Comparison of ENCODE assay signal across 8 cellular contexts in the genomic region with DNA sequence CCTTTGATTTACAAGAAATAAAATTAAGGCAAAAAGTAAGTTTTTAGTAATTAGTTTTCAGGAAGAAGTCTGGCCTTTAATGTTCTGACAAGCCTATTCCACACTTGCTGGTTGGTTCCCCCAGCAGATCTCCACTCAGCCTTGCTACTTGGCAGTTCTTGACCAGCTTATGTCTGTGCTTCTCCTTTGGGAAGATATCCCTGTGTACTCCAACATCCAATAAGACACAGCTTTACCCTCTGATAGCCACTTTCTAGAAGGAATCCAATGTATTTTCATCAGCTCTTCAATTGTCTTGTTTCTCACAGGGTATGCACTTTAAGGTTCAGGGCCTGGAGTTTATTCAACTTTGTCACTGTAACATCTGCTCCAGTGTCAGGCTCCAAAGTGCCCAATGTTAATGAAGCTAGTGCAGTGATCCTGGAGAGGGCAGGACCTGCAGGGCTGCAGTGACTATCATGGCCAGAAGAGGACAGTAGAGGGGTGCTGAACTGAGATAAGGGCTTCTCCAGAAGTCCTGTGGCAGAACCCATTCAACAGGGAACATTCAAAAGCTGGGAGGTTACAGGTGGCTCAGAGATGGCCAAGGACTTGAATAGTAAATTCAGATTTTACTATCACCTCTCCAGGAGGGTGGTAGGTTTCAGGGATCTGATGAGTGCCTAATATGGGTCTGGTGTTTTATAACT. TPM values are rescaled to one million over a fixed set of nuclear protein-coding genes. Genes with fewer than 3 reads are reported as not detected.
DNase-seq lines count a peak whose midpoint lies in the region; ATAC-seq lines count a peak whose summit lies in the region.

No MANE protein-coding gene starts in this region.

- intact Hi-C loops in Right ventricle myocardium superior (cut with DNase I) = no loop called here
- intact Hi-C loops in posterior vena cava (cut with DNase I) = no loop called here

- ATAC-seq in GM21423 (IDR thresholded peaks at IDR 0.05; ENCODE audit: unreplicated experiment) (peak; percentile 87), Right ventricle myocardium superior (ENCODE audit: poor library complexity) (peak; percentile 62)

- DNase-seq in DMS79 treated with DMSO at 0.1 percent for 48 hours (lab: John Stamatoyannopoulos, UW) (peak; percentile 70), HUDEP-2 (lab: John Stamatoyannopoulos, UW; ENCODE audit: unreplicated experiment in 76 of 76) (peak in 65 of 76 experiments; percentile 1 to 82 (median 47)), NOMO-1 (lab: John Stamatoyannopoulos, UW; ENCODE audit: unreplicated experiment in 2 of 2) (peak; percentile 43 to 58), Right ventricle myocardium superior (no peak), renal cortical epithelial cell (ENCODE audit: low read depth) (peak; percentile 51), posterior vena cava (ENCODE audit: low spot score) (no peak)
- DNase-seq in activated T-cell treated with anti-CD3 and anti-CD28 coated beads, Interleukin-2, amount 50 U/mL, for 48 hours = peak; percentile 66 to 68

RNA-seq across cellular contexts. Expression of gene JKAMP, which starts 22.9 kb away (rescaled TPM):
- total RNA-seq in Right ventricle myocardium superior (22.3 TPM), renal cortical epithelial cell (136 and 162 TPM in 2 replicates), posterior vena cava (10 to 100 TPM; 21.7 to 24.4 TPM)

RNA-seq across cellular contexts. Expression of gene L3HYPDH, which starts 23.0 kb away (rescaled TPM):
- 9.1 TPM for total RNA-seq in Right ventricle myocardium superior
- total RNA-seq in renal cortical epithelial cell = 35.6 and 57.3 TPM in 2 replicates
- total RNA-seq in posterior vena cava = 10 to 100 TPM; 30.2 to 36.3 TPM

RNA-seq across cellular contexts. Expression of gene GPR135, which starts 42.0 kb away (rescaled TPM):
- total RNA-seq in Right ventricle myocardium superior (1.4 TPM), renal cortical epithelial cell (1.2 and 5.7 TPM in 2 replicates), posterior vena cava (1 to 10 TPM; 7.5 to 8.1 TPM)

Comparison
In these comparisons a context has a peak if more than half of its experiments do, and no peak if none do; other contexts are left out.
1. DNase-seq: peak in DMS79 treated with DMSO at 0.1 percent for 48 hours (single experiment), HUDEP-2 (65 of 76), NOMO-1 (2 of 2), activated T-cell treated with anti-CD3 and anti-CD28 coated beads, Interleukin-2, amount 50 U/mL, for 48 hours (2 of 2) and renal cortical epithelial cell (single experiment); none in Right ventricle myocardium superior (single experiment) and posterior vena cava (single experiment).